ENCODE assay signal across 8 cellular contexts in genomic region chr1:202811296-202812175, GRCh38. TPM values are rescaled to one million over a fixed set of nuclear protein-coding genes. Genes with fewer than 3 reads are reported as not detected.
DNase-seq lines count a peak whose midpoint lies in the region; ATAC-seq, FAIRE-seq and TF ChIP-seq lines count a peak whose summit lies in the region.

No MANE protein-coding gene starts in this region.

- H3K9me3 Mint-ChIP-seq in CD4-positive, alpha-beta memory T cell, result no peaks in the 10 kb centered on the region
- H3K9me3 Mint-ChIP-seq in stimulated activated effector memory CD8-positive, alpha-beta T cell treated with anti-CD3 and anti-CD28 coated beads, Interleukin-12 subunit alpha, Interleukin-12 subunit beta, amount 100 ng/mL, for 72 hours, result no peaks in the 10 kb centered on the region

- no peak for TF ChIP-seq RAD21 in K562 (CRISPR knock-in tag; conservative IDR thresholded peaks at IDR 0.05 in 1 of 2, IDR thresholded peaks at IDR 0.05 in 1 of 2)

- H3K27me3 Mint-ChIP-seq in CD4-positive, alpha-beta memory T cell, result no peaks in the 10 kb centered on the region

- POLR2A ChIA-PET in CD4-positive, alpha-beta memory T cell (lab: Charles Lee; ENCODE audit: partially characterized antibody), result interaction anchor here (1.3 to 1.9 kb wide), 6 partner anchors 13 to 157 kb away, joined by 4 to 13 read pairs (median 6); partner anchors contain the start of genes KLHL12 and RABIF
- POLR2A ChIA-PET in K562 (lab: Yijun Ruan, JAX), result interaction anchor here (0.6 to 2.9 kb wide), 8 partner anchors 8 to 187 kb away, joined by 3 to 7 read pairs (median 3); no protein-coding TSS in a partner anchor

- H3K9me3 ChIP-seq in CD4-positive, alpha-beta memory T cell (ENCODE audit: control insufficient read depth in 1 of 2, low read length in 2 of 2), result no peaks in the 10 kb centered on the region
- H3K9me3 ChIP-seq in OCI-LY1 (ENCODE audit: low read length) (no peaks in the 10 kb centered on the region), K562 (replicated peaks; ENCODE audit: control insufficient read depth, insufficient read depth, low read depth, low read length) (no peaks in the 10 kb centered on the region)

- no peaks in the 10 kb centered on the region for H4K20me1 ChIP-seq in OCI-LY1 (ENCODE audit: insufficient read depth, low read length)
- no peaks in the 10 kb centered on the region for H4K20me1 ChIP-seq in K562 (replicated peaks; ENCODE audit: control insufficient read depth, insufficient read depth, low read length)

- H3K9ac ChIP-seq in OCI-LY1 (ENCODE audit: low read length) (peak overlapping the region; percentile 13; the same call in 1 of the 2 replicates), K562 (ENCODE audit: insufficient read depth in 1 of 2, low read depth in 2 of 2, low read length in 2 of 2) (peak overlapping the region; percentile 62 to 94)

- peak overlapping the region; percentile 89 to 97 (median 92) for H3K4me3 Mint-ChIP-seq in CD4-positive, alpha-beta memory T cell
- H3K4me3 Mint-ChIP-seq in stimulated activated effector memory CD8-positive, alpha-beta T cell treated with anti-CD3 and anti-CD28 coated beads, Interleukin-12 subunit alpha, Interleukin-12 subunit beta, amount 100 ng/mL, for 72 hours, result peak overlapping the region; percentile 80

- no peaks in the 10 kb centered on the region for H3K9me2 ChIP-seq in OCI-LY1 (ENCODE audit: low read depth, low read length)

- CTCF ChIA-PET in CD4-positive, alpha-beta memory T cell (lab: Charles Lee; ENCODE audit: partially characterized antibody), result interaction anchor here (0.9 kb wide), 1 partner anchor 75 kb away, joined by 5 read pairs; no protein-coding TSS in a partner anchor
- CTCF ChIA-PET in K562 (lab: Yijun Ruan, JAX; ENCODE audit: low intra/inter-chr PET ratio), result no interaction called here

- DNase-seq in CD4-positive, alpha-beta memory T cell, result peak in 3 of 5 donors; percentile 32 to 34 (median 34)
- DNase-seq in K562 (ENCODE audit: extremely low read depth in 1 of 4, low spot score in 3 of 4) (peak; percentile 44 to 51 (median 48)), islet precursor cell (peak; percentile 68), D721Med (ENCODE audit: insufficient read length, low spot score) (no peak)
- DNase-seq in stimulated activated effector memory CD8-positive, alpha-beta T cell treated with anti-CD3 and anti-CD28 coated beads, Interleukin-12 subunit alpha, Interleukin-12 subunit beta, amount 100 ng/mL, for 72 hours (ENCODE audit: low spot score in 2 of 2), result peak in 1 of 2 donors; percentile 33

- no peaks in the 10 kb centered on the region for H3K9me1 ChIP-seq in K562 (ENCODE audit: control insufficient read depth, insufficient read depth, low read length)

- H3F3A ChIP-seq in OCI-LY1 (ENCODE audit: insufficient read depth, low read length), result no peaks in the 10 kb centered on the region

- peak; percentile 4 for ATAC-seq in GM21515 (IDR thresholded peaks at IDR 0.05; ENCODE audit: unreplicated experiment)
- no peak for ATAC-seq in K562
- ATAC-seq in stimulated activated effector memory CD8-positive, alpha-beta T cell treated with anti-CD3 and anti-CD28 coated beads, Interleukin-12 subunit alpha, Interleukin-12 subunit beta, amount 100 ng/mL, for 72 hours, result peak; percentile 31
- ATAC-seq in HG02798 (IDR thresholded peaks at IDR 0.05; ENCODE audit: poor library complexity, unreplicated experiment), result no peak

- no peaks in the 10 kb centered on the region for H3K79me2 ChIP-seq in OCI-LY1 (ENCODE audit: insufficient read depth, low read length)
- peaks cover 20% of the 10 kb centered on the region for H3K79me2 ChIP-seq in K562 (ENCODE audit: control insufficient read depth, insufficient read depth, low read length)

- H3K36me3 ChIP-seq in CD4-positive, alpha-beta memory T cell (ENCODE audit: insufficient read depth, low read length), result no peaks in the 10 kb centered on the region
- no peaks in the 10 kb centered on the region for H3K36me3 ChIP-seq in OCI-LY1 (ENCODE audit: insufficient read depth, low read length)
- no peaks in the 10 kb centered on the region for H3K36me3 ChIP-seq in K562 (ENCODE audit: control insufficient read depth, insufficient read depth, low read length)

- intact Hi-C loops in CD4-positive, alpha-beta memory T cell (cut with micrococcal nuclease), result loop anchor here (1.0 kb wide), 1 partner anchor 463 kb away; the partner anchor contains the start of gene PPP1R12B
- intact Hi-C loops in K562 (cut with micrococcal nuclease), result loop anchor here (5.0 kb wide), 1 partner anchor 186 kb away; no protein-coding TSS in a partner anchor

- FAIRE-seq in K562 (lab: Jason Lieb, UNC) (no peak), D721Med (lab: Jason Lieb, UNC) (no peak)

- in situ Hi-C loops in K562 (cut with MboI), result no loop called here

- peak overlapping the region; percentile 24 to 95 (median 90) for H3K27ac Mint-ChIP-seq in CD4-positive, alpha-beta memory T cell
- H3K27ac Mint-ChIP-seq in stimulated activated effector memory CD8-positive, alpha-beta T cell treated with anti-CD3 and anti-CD28 coated beads, Interleukin-12 subunit alpha, Interleukin-12 subunit beta, amount 100 ng/mL, for 72 hours, result peak overlapping the region; percentile 88

- TF ChIP-seq CTCF in OCI-LY1 (IDR thresholded peaks at IDR 0.05; ENCODE audit: low read length), result no peak
- TF ChIP-seq CTCF in K562 (IDR thresholded peaks at IDR 0.05 in 2 of 3, conservative IDR thresholded peaks at IDR 0.05 in 1 of 3; ENCODE audit: insufficient read depth in 2 of 3, low read depth in 1 of 3, low read length in 3 of 3), result no peak
- TF ChIP-seq CTCF in D721Med (IDR thresholded peaks at IDR 0.05; ENCODE audit: insufficient read depth, missing control alignments), result no peak

- H3K27me3 ChIP-seq in CD4-positive, alpha-beta memory T cell (ENCODE audit: insufficient read depth, low read length), result no peaks in the 10 kb centered on the region
- no peaks in the 10 kb centered on the region; the same call in 1 of the 2 replicates for H3K27me3 ChIP-seq in OCI-LY1 (ENCODE audit: insufficient read depth, low read length)
- H3K27me3 ChIP-seq in K562 (ENCODE audit: control insufficient read depth in 2 of 2, insufficient read depth in 2 of 2, low read length in 2 of 2), result peaks cover 0 to 1% of the 10 kb centered on the region in 2 experiments; a peak in 1 of 5 replicates

- TF ChIP-seq EP300 in K562 (IDR thresholded peaks at IDR 0.05; ENCODE audit: low read length), result no peak

- H2AFZ ChIP-seq in OCI-LY1 (ENCODE audit: low read length) (no peak overlapping the region), K562 (ENCODE audit: low read depth, low read length) (peak overlapping the region; percentile 92)

- H3K4me2 ChIP-seq in OCI-LY1 (ENCODE audit: low read length) (peak overlapping the region; percentile 78), K562 (ENCODE audit: insufficient read depth, low read length) (peak overlapping the region; percentile 92)

- WGBS in K562 (ENCODE audit: insufficient coverage, low coverage, missing lambda C conversion rate), result 21% methylated on average over 39 of the region's 43 CpGs

- TSS peak; percentile 60 for BruUV-seq in K562 (replicated peaks; lab: Mats Ljungman, UMichigan)

- H3K4me1 ChIP-seq in CD4-positive, alpha-beta memory T cell (ENCODE audit: insufficient read depth, low read length), result peaks cover 28% of the 10 kb centered on the region
- peaks cover 20% of the 10 kb centered on the region for H3K4me1 ChIP-seq in OCI-LY1 (ENCODE audit: insufficient read depth, low read length, severe bottlenecking)
- peaks cover 27 to 32% of the 10 kb centered on the region in 2 experiments for H3K4me1 ChIP-seq in K562 (replicated peaks in 1 of 2; ENCODE audit: control insufficient read depth in 2 of 2, insufficient read depth in 2 of 2, low read length in 2 of 2)

- H3K4me1 Mint-ChIP-seq in CD4-positive, alpha-beta memory T cell, result peaks cover 18 to 37% (median 28%) of the 10 kb centered on the region in 4 donors
- peaks cover 37% of the 10 kb centered on the region for H3K4me1 Mint-ChIP-seq in stimulated activated effector memory CD8-positive, alpha-beta T cell treated with anti-CD3 and anti-CD28 coated beads, Interleukin-12 subunit alpha, Interleukin-12 subunit beta, amount 100 ng/mL, for 72 hours

- H3K4me3 ChIP-seq in CD4-positive, alpha-beta memory T cell (ENCODE audit: low read length in 2 of 2), result peak overlapping the region; percentile 88 to 93
- H3K4me3 ChIP-seq in OCI-LY1 (ENCODE audit: low read depth, low read length, poor library complexity, severe bottlenecking) (peak overlapping the region; percentile 59), K562 (peak overlapping the region; percentile 54)

- peaks cover 0 to 8% of the 10 kb centered on the region in 2 donors for H3K36me3 Mint-ChIP-seq in CD4-positive, alpha-beta memory T cell
- peaks cover 19% of the 10 kb centered on the region for H3K36me3 Mint-ChIP-seq in stimulated activated effector memory CD8-positive, alpha-beta T cell treated with anti-CD3 and anti-CD28 coated beads, Interleukin-12 subunit alpha, Interleukin-12 subunit beta, amount 100 ng/mL, for 72 hours

- no peak for TF ChIP-seq POLR2A in K562 (conservative IDR thresholded peaks at IDR 0.05)

- H3K27ac ChIP-seq in CD4-positive, alpha-beta memory T cell (ENCODE audit: low read depth, low read length), result peak overlapping the region; percentile 49
- H3K27ac ChIP-seq in OCI-LY1 (ENCODE audit: low read depth, low read length, poor library complexity, severe bottlenecking), result no peak overlapping the region
- peak overlapping the region; percentile 48 for H3K27ac ChIP-seq in K562 (ENCODE audit: extremely low read depth, low read depth, low read length)

RNA-seq across cellular contexts. Expression of gene PCAT6, which starts 0.8 kb away (rescaled TPM):
- not detected for total RNA-seq in CD4-positive, alpha-beta memory T cell
- polyA plus RNA-seq in CD4-positive, alpha-beta memory T cell, result 1 to 10 TPM in 1 of 2 donors, not detected in 1; 1.0 TPM
- 3.1 and 5.2 TPM in 2 replicates for total RNA-seq in K562 (2011; cell fraction: chromatin; rRNA removed; ENCODE audit: low replicate concordance)
- total RNA-seq in K562 (2011; cell fraction: nucleolus; rRNA removed), result 1.4 and 6.3 TPM in 2 replicates
- 4.4 and 5.0 TPM in 2 replicates for total RNA-seq in K562 (2011; cell fraction: nucleoplasm; rRNA removed)
- 0.45 TPM in 1 of 2 replicates, not detected in the other for total RNA-seq in K562 (2014; rRNA removed)
- 0.25 TPM in 1 of 2 replicates, not detected in the other for total RNA-seq in K562 (2014; rRNA removed; fragmentation: Illumina TruSeq; extraction: Trizol)
- total RNA-seq in K562 (2015; rRNA removed; fragmentation: Illumina TruSeq; extraction: Trizol), result 0.36 TPM in 1 of 2 replicates, not detected in the other
- 2.4 and 2.5 TPM in 2 replicates for total RNA-seq in K562 (2021)
- 1.0 and 2.2 TPM in 2 replicates for polyA plus RNA-seq in K562 (2011; rRNA removed)
- polyA plus RNA-seq in K562 (2011; cell fraction: cytosol; rRNA removed), result 2.6 and 4.9 TPM in 2 replicates
- polyA plus RNA-seq in K562 (2011; cell fraction: nucleus; rRNA removed), result 9.1 and 9.4 TPM in 2 replicates
- 2.6 and 2.8 TPM in 2 replicates for polyA plus RNA-seq in K562 (2012)
- polyA plus RNA-seq in K562 (2014; fragmentation: Illumina TruSeq; extraction: Trizol), result 0.65 and 2.8 TPM in 2 replicates
- polyA plus RNA-seq in K562 (2014; fragmentation: Nextera tagmentation; extraction: Ambion mirVana), result under 1 TPM; 0.35 to 0.42 TPM
- polyA plus RNA-seq in K562 (2014; rRNA removed), result 0.13 and 1.0 TPM in 2 replicates
- 0.66 TPM in 1 of 2 replicates, not detected in the other for polyA minus RNA-seq in K562 (2011; rRNA and poly(A)+ RNA removed)
- polyA minus RNA-seq in K562 (2011; cell fraction: cytosol; rRNA and poly(A)+ RNA removed), result not detected in 2 replicates
- 1.9 and 3.1 TPM in 2 replicates for polyA minus RNA-seq in K562 (2011; cell fraction: nucleus; rRNA and poly(A)+ RNA removed)

RNA-seq across cellular contexts. Expression of gene KDM5B, which starts 3.3 kb away (rescaled TPM):
- total RNA-seq in CD4-positive, alpha-beta memory T cell, result 10 to 100 TPM; 60.7 to 64.6 TPM
- polyA plus RNA-seq in CD4-positive, alpha-beta memory T cell, result 10 to 100 TPM in 1 of 2 donors, 1 to 10 TPM in 1; 6.5 to 18.0 TPM
- total RNA-seq in K562 (2011; cell fraction: chromatin; rRNA removed; ENCODE audit: low replicate concordance), result 288 and 694 TPM in 2 replicates
- 161 and 184 TPM in 2 replicates for total RNA-seq in K562 (2011; cell fraction: nucleolus; rRNA removed)
- total RNA-seq in K562 (2011; cell fraction: nucleoplasm; rRNA removed), result 310 and 396 TPM in 2 replicates
- 50.7 and 56.3 TPM in 2 replicates for total RNA-seq in K562 (2014; rRNA removed)
- 71.4 and 78.0 TPM in 2 replicates for total RNA-seq in K562 (2014; rRNA removed; fragmentation: Illumina TruSeq; extraction: Trizol)
- 54.6 and 57.1 TPM in 2 replicates for total RNA-seq in K562 (2015; rRNA removed; fragmentation: Illumina TruSeq; extraction: Trizol)
- 88.5 and 90.6 TPM in 2 replicates for total RNA-seq in K562 (2021)
- 61.1 and 72.3 TPM in 2 replicates for polyA plus RNA-seq in K562 (2011; rRNA removed)
- 38.5 and 52.9 TPM in 2 replicates for polyA plus RNA-seq in K562 (2011; cell fraction: cytosol; rRNA removed)
- polyA plus RNA-seq in K562 (2011; cell fraction: nucleus; rRNA removed), result 89.8 and 102 TPM in 2 replicates
- 35.3 and 36.5 TPM in 2 replicates for polyA plus RNA-seq in K562 (2012)
- polyA plus RNA-seq in K562 (2014; fragmentation: Illumina TruSeq; extraction: Trizol), result 44.4 and 58.5 TPM in 2 replicates
- polyA plus RNA-seq in K562 (2014; fragmentation: Nextera tagmentation; extraction: Ambion mirVana), result 10 to 100 TPM; 15.4 to 18.5 TPM
- polyA plus RNA-seq in K562 (2014; rRNA removed), result 32.6 and 38.6 TPM in 2 replicates
- polyA minus RNA-seq in K562 (2011; rRNA and poly(A)+ RNA removed), result 254 and 263 TPM in 2 replicates
- 73.4 and 106 TPM in 2 replicates for polyA minus RNA-seq in K562 (2011; cell fraction: cytosol; rRNA and poly(A)+ RNA removed)
- polyA minus RNA-seq in K562 (2011; cell fraction: nucleus; rRNA and poly(A)+ RNA removed), result 109 and 175 TPM in 2 replicates

Comparison
In these comparisons a context has a peak if more than half of its experiments do, and no peak if none do; other contexts are left out.
1. ATAC-seq: peak in GM21515 (single experiment) and stimulated activated effector memory CD8-positive, alpha-beta T cell treated with anti-CD3 and anti-CD28 coated beads, Interleukin-12 subunit alpha, Interleukin-12 subunit beta, amount 100 ng/mL, for 72 hours (single experiment); none in K562 (single experiment) and HG02798 (single experiment).
2. Peak in every context shown above with its lines, with median percentiles within 50 percentile points of each other: H3K4me3 ChIP-seq.